Comparison of ENCODE assay signal across 23 cellular contexts in genomic region chr11:70606248-70606950, GRCh38.
DNase-seq lines count a peak whose midpoint lies in the region; ATAC-seq, FAIRE-seq and TF ChIP-seq lines count a peak whose summit lies in the region.
"Had no signal": no experiment of that assay in that cellular context is flagged by ENCODE, and none has a peak within 500 bp of the region (broad histone marks: within the 10 kb centered on the region; RNA-seq: fewer than 3 reads in every experiment).

No MANE protein-coding gene starts in this region.

- H3K27me3 ChIP-seq in lower lobe of right lung (ENCODE audit: low read depth), result peaks cover under 1% of the 10 kb centered on the region
- H3K27me3 ChIP-seq: SJSA1 had no signal

- H3K27ac Mint-ChIP-seq in activated CD8-positive, alpha-beta T cell treated with anti-CD3 and anti-CD28 coated beads for 36 hours, result no peak overlapping the region
- H3K27ac Mint-ChIP-seq in activated CD8-positive, alpha-beta T cell treated with anti-CD3 and anti-CD28 coated beads, Interleukin-2, amount 10 ng/mL, durations not matched to agents 7 days and 5 days, result no peak overlapping the region
- no peak overlapping the region for H3K27ac Mint-ChIP-seq in progenitor cell of endocrine pancreas
- H3K27ac Mint-ChIP-seq: CD8-positive, alpha-beta memory T cell had no signal

- peaks cover 9% of the 10 kb centered on the region for H3K4me1 ChIP-seq in lower lobe of right lung
- H3K4me1 ChIP-seq: SJSA1 had no signal

- no peak for FAIRE-seq in GM19239 (lab: Jason Lieb, UNC)
- FAIRE-seq: GM12892, H54 had no signal

- peak; percentile 5 for DNase-seq in activated CD8-positive, alpha-beta T cell treated with anti-CD3 and anti-CD28 coated beads for 36 hours
- no peak for DNase-seq in activated CD8-positive, alpha-beta T cell treated with anti-CD3 and anti-CD28 coated beads, Interleukin-2, amount 10 ng/mL, durations not matched to agents 7 days and 5 days
- DNase-seq in RPMI8226, result peak; percentile 45
- DNase-seq in lower lobe of right lung, result peak; percentile 23
- no peak for DNase-seq in putamen (ENCODE audit: low spot score)
- DNase-seq in progenitor cell of endocrine pancreas (ENCODE audit: low spot score, unreplicated experiment), result no peak
- no peak for DNase-seq in GM19239 (ENCODE audit: insufficient read length, low spot score)
- DNase-seq: CD8-positive, alpha-beta memory T cell; DMS 273 treated with DMSO at 0.1 percent for 48 hours; DMS79; KBM-7; NCI-H1105 treated with DMSO at 0.1 percent for 48 hours; NCI-H146; NCI-H1930; NCI-H2107; NCI-H524; NCI-H748 treated with DMSO at 0.1 percent for 48 hours; PC-9; Right ventricle myocardium superior had no signal

- no peaks in the 10 kb centered on the region for H3K36me3 ChIP-seq in lower lobe of right lung
- H3K36me3 ChIP-seq: SJSA1 had no signal

- no peak for TF ChIP-seq CTCF in activated CD8-positive, alpha-beta T cell treated with anti-CD3 and anti-CD28 coated beads for 36 hours (IDR thresholded peaks at IDR 0.05)
- TF ChIP-seq CTCF in lower lobe of right lung (IDR thresholded peaks at IDR 0.05), result no peak
- no peak for TF ChIP-seq CTCF in progenitor cell of endocrine pancreas (IDR thresholded peaks at IDR 0.05; ENCODE audit: unreplicated experiment)

- no peak overlapping the region for H3K4me3 ChIP-seq in lower lobe of right lung
- H3K4me3 ChIP-seq: PC-9, SJSA1 had no signal

- no peak for ATAC-seq in activated CD8-positive, alpha-beta T cell treated with anti-CD3 and anti-CD28 coated beads for 36 hours
- no peak for ATAC-seq in activated CD8-positive, alpha-beta T cell treated with anti-CD3 and anti-CD28 coated beads, Interleukin-2, amount 10 ng/mL, durations not matched to agents 7 days and 5 days
- ATAC-seq in lower lobe of right lung, result no peak

- intact Hi-C loops in activated CD8-positive, alpha-beta T cell treated with anti-CD3 and anti-CD28 coated beads for 36 hours (cut with micrococcal nuclease), result no loop called here
- intact Hi-C loops in lower lobe of right lung (cut with DNase I), result no loop called here

- no peaks in the 10 kb centered on the region for H3K4me1 Mint-ChIP-seq in activated CD8-positive, alpha-beta T cell treated with anti-CD3 and anti-CD28 coated beads for 36 hours (ENCODE audit: low read depth)
- no peaks in the 10 kb centered on the region for H3K4me1 Mint-ChIP-seq in activated CD8-positive, alpha-beta T cell treated with anti-CD3 and anti-CD28 coated beads, Interleukin-2, amount 10 ng/mL, durations not matched to agents 7 days and 5 days (ENCODE audit: low read depth)
- peaks cover 1% of the 10 kb centered on the region for H3K4me1 Mint-ChIP-seq in progenitor cell of endocrine pancreas (ENCODE audit: low read depth)
- H3K4me1 Mint-ChIP-seq: CD8-positive, alpha-beta memory T cell had no signal

- no peak overlapping the region for H3K4me3 Mint-ChIP-seq in activated CD8-positive, alpha-beta T cell treated with anti-CD3 and anti-CD28 coated beads for 36 hours
- H3K4me3 Mint-ChIP-seq in activated CD8-positive, alpha-beta T cell treated with anti-CD3 and anti-CD28 coated beads, Interleukin-2, amount 10 ng/mL, durations not matched to agents 7 days and 5 days, result no peak overlapping the region
- H3K4me3 Mint-ChIP-seq in progenitor cell of endocrine pancreas (ENCODE audit: low read depth), result no peak overlapping the region
- H3K4me3 Mint-ChIP-seq: CD8-positive, alpha-beta memory T cell had no signal

- CTCF ChIA-PET in activated CD8-positive, alpha-beta T cell treated with anti-CD3 and anti-CD28 coated beads for 36 hours (lab: Charles Lee), result no interaction called here
- CTCF ChIA-PET in activated CD8-positive, alpha-beta T cell treated with anti-CD3 and anti-CD28 coated beads, Interleukin-2, amount 10 ng/mL, durations not matched to agents 7 days and 5 days (lab: Charles Lee), result no interaction called here

- H3K9me3 ChIP-seq in lower lobe of right lung, result no peaks in the 10 kb centered on the region

- H3K36me3 Mint-ChIP-seq in activated CD8-positive, alpha-beta T cell treated with anti-CD3 and anti-CD28 coated beads for 36 hours (ENCODE audit: low read depth), result no peaks in the 10 kb centered on the region
- no peaks in the 10 kb centered on the region for H3K36me3 Mint-ChIP-seq in activated CD8-positive, alpha-beta T cell treated with anti-CD3 and anti-CD28 coated beads, Interleukin-2, amount 10 ng/mL, durations not matched to agents 7 days and 5 days (ENCODE audit: low read depth)
- no peaks in the 10 kb centered on the region for H3K36me3 Mint-ChIP-seq in progenitor cell of endocrine pancreas (ENCODE audit: insufficient read depth)
- H3K36me3 Mint-ChIP-seq: CD8-positive, alpha-beta memory T cell had no signal

- H3K9me3 Mint-ChIP-seq in activated CD8-positive, alpha-beta T cell treated with anti-CD3 and anti-CD28 coated beads for 36 hours, result no peaks in the 10 kb centered on the region
- H3K9me3 Mint-ChIP-seq in activated CD8-positive, alpha-beta T cell treated with anti-CD3 and anti-CD28 coated beads, Interleukin-2, amount 10 ng/mL, durations not matched to agents 7 days and 5 days (ENCODE audit: insufficient read depth), result no peaks in the 10 kb centered on the region
- H3K9me3 Mint-ChIP-seq in progenitor cell of endocrine pancreas (ENCODE audit: low read depth), result no peaks in the 10 kb centered on the region
- H3K9me3 Mint-ChIP-seq: CD8-positive, alpha-beta memory T cell had no signal

- POLR2A ChIA-PET in activated CD8-positive, alpha-beta T cell treated with anti-CD3 and anti-CD28 coated beads for 36 hours (lab: Charles Lee), result no interaction called here
- POLR2A ChIA-PET in activated CD8-positive, alpha-beta T cell treated with anti-CD3 and anti-CD28 coated beads, Interleukin-2, amount 10 ng/mL, durations not matched to agents 7 days and 5 days (lab: Charles Lee), result no interaction called here

- H3K27ac ChIP-seq in lower lobe of right lung, result no peak overlapping the region
- H3K27ac ChIP-seq: C4-2B, PC-9, SJSA1 had no signal

- no peaks in the 10 kb centered on the region for H3K27me3 Mint-ChIP-seq in activated CD8-positive, alpha-beta T cell treated with anti-CD3 and anti-CD28 coated beads for 36 hours
- H3K27me3 Mint-ChIP-seq in activated CD8-positive, alpha-beta T cell treated with anti-CD3 and anti-CD28 coated beads, Interleukin-2, amount 10 ng/mL, durations not matched to agents 7 days and 5 days (ENCODE audit: low read depth), result peaks cover 8% of the 10 kb centered on the region
- H3K27me3 Mint-ChIP-seq in progenitor cell of endocrine pancreas, result no peaks in the 10 kb centered on the region

Comparison
In these comparisons a context has a peak if more than half of its experiments do, and no peak if none do; other contexts are left out.
1. DNase-seq: peak in activated CD8-positive, alpha-beta T cell treated with anti-CD3 and anti-CD28 coated beads for 36 hours (single experiment), RPMI8226 (single experiment) and lower lobe of right lung (single experiment); none in activated CD8-positive, alpha-beta T cell treated with anti-CD3 and anti-CD28 coated beads, Interleukin-2, amount 10 ng/mL, durations not matched to agents 7 days and 5 days (single experiment), putamen (single experiment), progenitor cell of endocrine pancreas (single experiment) and GM19239 (single experiment).